Comparison of ENCODE assay signal across 27 cellular contexts in the genomic region with DNA sequence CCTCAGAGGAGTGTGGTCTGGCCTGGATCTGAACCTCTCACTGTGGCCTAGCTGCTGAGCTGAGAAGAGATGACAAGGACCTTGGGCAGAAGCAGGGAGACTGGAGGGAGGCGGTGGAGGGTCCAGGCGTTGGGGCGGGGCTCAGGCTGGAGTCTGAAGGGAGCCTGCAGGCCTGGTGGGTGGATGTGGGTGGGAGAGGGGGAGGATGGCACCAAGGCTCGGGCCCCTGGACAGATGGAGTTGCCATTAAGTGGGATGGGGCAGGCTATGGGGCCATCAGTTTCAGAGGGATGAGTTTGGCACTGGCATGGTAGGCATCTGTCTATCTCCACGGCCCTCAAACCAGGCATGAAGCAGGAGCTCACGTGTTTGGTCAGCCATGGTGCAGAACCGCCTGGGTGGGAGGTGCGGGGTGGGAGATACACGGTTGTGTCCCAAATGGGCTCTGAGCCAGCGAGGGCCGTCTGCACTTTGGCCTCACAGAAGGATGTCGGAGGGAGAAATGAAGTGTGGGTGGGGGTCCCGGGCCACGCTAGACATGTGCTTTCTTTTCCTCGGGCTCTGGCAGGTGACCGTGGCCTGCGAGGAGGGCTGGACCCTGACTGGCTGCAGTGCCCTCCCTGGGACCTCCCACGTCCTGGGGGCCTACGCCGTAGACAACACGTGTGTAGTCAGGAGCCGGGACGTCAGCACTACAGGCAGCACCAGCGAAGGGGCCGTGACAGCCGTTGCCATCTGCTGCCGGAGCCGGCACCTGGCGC. TPM values are rescaled to one million over a fixed set of nuclear protein-coding genes. Genes with fewer than 3 reads are reported as not detected.
A peak's percentile ranks its signal among the peaks of the same experiment; 100 is the strongest.
DNase-seq lines count a peak whose midpoint lies in the region; ATAC-seq and TF ChIP-seq lines count a peak whose summit lies in the region.
"Had no signal": no experiment of that assay in that cellular context is flagged by ENCODE, and none has a peak within 500 bp of the region (broad histone marks: within the 10 kb centered on the region; RNA-seq: fewer than 3 reads in every experiment).

No MANE protein-coding gene starts in this region.

- ATAC-seq in gastroesophageal sphincter, result no peak
- no peak for ATAC-seq in stimulated activated naive B cell treated with anti-CD40 and anti-IgM and Interleukin-4, amounts not matched to agents 10 μg/mL and 1 μg/mL and 100 μg/mL, for 72 hours (replicated peaks)
- no peak for ATAC-seq in HG02870 (IDR thresholded peaks at IDR 0.05; ENCODE audit: unreplicated experiment)
- no peak for ATAC-seq in effector memory CD8-positive, alpha-beta T cell (replicated peaks)
- ATAC-seq: activated naive CD4-positive, alpha-beta T cell treated with anti-CD3 and anti-CD28 coated beads, Interleukin-2, amount 50 U/mL, for 72 hours; CD8-positive, alpha-beta T cell; GM12878; left cardiac atrium had no signal

- DNase-seq in NCI-H1092 treated with DMSO at 0.1 percent for 48 hours (lab: John Stamatoyannopoulos, UW) (peak; percentile 49), NCI-H1092 (lab: John Stamatoyannopoulos, UW) (no peak), NCI-H2171 treated with DMSO at 0.1 percent for 48 hours (lab: John Stamatoyannopoulos, UW) (peak; percentile 86), foreskin melanocyte (no peak)
- DNase-seq in stimulated activated naive B cell treated with anti-CD40 and anti-IgM and Interleukin-4, amounts not matched to agents 10 μg/mL and 1 μg/mL and 100 μg/mL, for 72 hours, result no peak
- DNase-seq in effector memory CD8-positive, alpha-beta T cell, result no peak
- DNase-seq: activated CD4-positive, alpha-beta T cell treated with anti-CD3 and anti-CD28 coated beads, Interleukin-2, amount 10 ng/mL, durations not matched to agents 7 days and 5 days; CD8-positive, alpha-beta T cell; central memory CD4-positive, alpha-beta T cell; heart left ventricle; HFFc6; left cardiac atrium; mammary epithelial cell; NCI-H187; NCI-H774; psoas muscle; stimulated activated CD8-positive, alpha-beta memory T cell treated with anti-CD3 and anti-CD28 coated beads, Interleukin-4, amount 100 ng/mL, for 48 hours; T-helper 9 cell; trophoblast cell; WERI-Rb-1 had no signal

- no peaks in the 10 kb centered on the region for H3K27me3 Mint-ChIP-seq in stimulated activated naive B cell treated with anti-CD40 and anti-IgM and Interleukin-4, amounts not matched to agents 10 μg/mL and 1 μg/mL and 100 μg/mL, for 72 hours
- no peaks in the 10 kb centered on the region for H3K27me3 Mint-ChIP-seq in effector memory CD8-positive, alpha-beta T cell
- H3K27me3 Mint-ChIP-seq: activated CD4-positive, alpha-beta T cell treated with anti-CD3 and anti-CD28 coated beads, Interleukin-2, amount 10 ng/mL, durations not matched to agents 7 days and 5 days had no signal

- no peaks in the 10 kb centered on the region for H3K27me3 ChIP-seq in gastroesophageal sphincter
- H3K27me3 ChIP-seq: heart left ventricle had no signal

- peak overlapping the region in 3 of 4 donors; percentile 62 to 73 (median 72) for H3K27ac ChIP-seq in gastroesophageal sphincter
- H3K27ac ChIP-seq: 22Rv1, KMS-11, psoas muscle, WERI-Rb-1 had no signal

- H3K4me1 ChIP-seq in gastroesophageal sphincter, result peaks cover 0 to 67% (median 22%) of the 10 kb centered on the region in 3 donors

- whole genome bisulfite sequencing in gastroesophageal sphincter (ENCODE audit: low coverage in 1 of 2), 2 donors, result no CpG with 5 or more reads among the region's 29 CpGs

- no peak for TF ChIP-seq EP300 in gastroesophageal sphincter (IDR thresholded peaks at IDR 0.05)

- H3K36me3 Mint-ChIP-seq in stimulated activated naive B cell treated with anti-CD40 and anti-IgM and Interleukin-4, amounts not matched to agents 10 μg/mL and 1 μg/mL and 100 μg/mL, for 72 hours, result peaks cover 16 to 21% of the 10 kb centered on the region in 2 donors
- H3K36me3 Mint-ChIP-seq in effector memory CD8-positive, alpha-beta T cell (ENCODE audit: insufficient read depth), result peaks cover 15% of the 10 kb centered on the region

- H3K4me3 ChIP-seq in gastroesophageal sphincter, result no peak overlapping the region
- H3K4me3 ChIP-seq: GM12878, heart left ventricle, psoas muscle had no signal

- H3K36me3 ChIP-seq in gastroesophageal sphincter, result peaks cover 0 to 19% of the 10 kb centered on the region in 2 donors

- H3K27ac Mint-ChIP-seq in stimulated activated naive B cell treated with anti-CD40 and anti-IgM and Interleukin-4, amounts not matched to agents 10 μg/mL and 1 μg/mL and 100 μg/mL, for 72 hours, result peak overlapping the region; percentile 49
- H3K27ac Mint-ChIP-seq in effector memory CD8-positive, alpha-beta T cell, result peak overlapping the region in 1 of 2 donors; percentile 46
- H3K27ac Mint-ChIP-seq: activated CD4-positive, alpha-beta T cell treated with anti-CD3 and anti-CD28 coated beads, Interleukin-2, amount 10 ng/mL, durations not matched to agents 7 days and 5 days; activated naive CD4-positive, alpha-beta T cell treated with anti-CD3 and anti-CD28 coated beads, Interleukin-2, amount 50 U/mL, for 72 hours; CD8-positive, alpha-beta T cell; HFFc6 had no signal

- no peak overlapping the region for H3K4me3 Mint-ChIP-seq in stimulated activated naive B cell treated with anti-CD40 and anti-IgM and Interleukin-4, amounts not matched to agents 10 μg/mL and 1 μg/mL and 100 μg/mL, for 72 hours
- no peak overlapping the region for H3K4me3 Mint-ChIP-seq in effector memory CD8-positive, alpha-beta T cell
- H3K4me3 Mint-ChIP-seq: activated CD4-positive, alpha-beta T cell treated with anti-CD3 and anti-CD28 coated beads, Interleukin-2, amount 10 ng/mL, durations not matched to agents 7 days and 5 days; CD8-positive, alpha-beta T cell; HFFc6 had no signal

- no peaks in the 10 kb centered on the region for H3K4me1 Mint-ChIP-seq in stimulated activated naive B cell treated with anti-CD40 and anti-IgM and Interleukin-4, amounts not matched to agents 10 μg/mL and 1 μg/mL and 100 μg/mL, for 72 hours
- peaks cover 0 to 6% of the 10 kb centered on the region in 2 donors for H3K4me1 Mint-ChIP-seq in effector memory CD8-positive, alpha-beta T cell (ENCODE audit: low read depth in 2 of 2)

- H3K9me3 Mint-ChIP-seq in stimulated activated naive B cell treated with anti-CD40 and anti-IgM and Interleukin-4, amounts not matched to agents 10 μg/mL and 1 μg/mL and 100 μg/mL, for 72 hours, result no peaks in the 10 kb centered on the region
- no peaks in the 10 kb centered on the region for H3K9me3 Mint-ChIP-seq in effector memory CD8-positive, alpha-beta T cell
- H3K9me3 Mint-ChIP-seq: activated CD4-positive, alpha-beta T cell treated with anti-CD3 and anti-CD28 coated beads, Interleukin-2, amount 10 ng/mL, durations not matched to agents 7 days and 5 days; activated naive CD4-positive, alpha-beta T cell treated with anti-CD3 and anti-CD28 coated beads, Interleukin-2, amount 50 U/mL, for 72 hours; CD8-positive, alpha-beta T cell; HFFc6 had no signal

- TF ChIP-seq CTCF in gastroesophageal sphincter (IDR thresholded peaks at IDR 0.05), result no peak

- H3K9me3 ChIP-seq in gastroesophageal sphincter, result no peaks in the 10 kb centered on the region
- H3K9me3 ChIP-seq: heart left ventricle, psoas muscle had no signal

- TF ChIP-seq POLR2A in gastroesophageal sphincter (IDR thresholded peaks at IDR 0.05), result no peak

RNA-seq across cellular contexts. Expression of gene PCSK9, which starts 23.6 kb away (rescaled TPM):
- total RNA-seq in gastroesophageal sphincter, result under 1 TPM in 3 of 4 donors, not detected in 1; 0.13 to 0.64 (median 0.23) TPM
- total RNA-seq: activated CD4-positive, alpha-beta T cell treated with anti-CD3 and anti-CD28 coated beads, Interleukin-2, amount 10 ng/mL, durations not matched to agents 7 days and 5 days; activated naive CD4-positive, alpha-beta T cell treated with anti-CD3 and anti-CD28 coated beads, Interleukin-2, amount 50 U/mL, for 72 hours; CD8-positive, alpha-beta T cell; OCI-LY7; psoas muscle had no signal

Comparison
In these comparisons a context has a peak if more than half of its experiments do, and no peak if none do; other contexts are left out.
1. DNase-seq: peak in NCI-H1092 treated with DMSO at 0.1 percent for 48 hours (single experiment) and NCI-H2171 treated with DMSO at 0.1 percent for 48 hours (single experiment); none in NCI-H1092 (single experiment), stimulated activated naive B cell treated with anti-CD40 and anti-IgM and Interleukin-4, amounts not matched to agents 10 μg/mL and 1 μg/mL and 100 μg/mL, for 72 hours (single experiment), foreskin melanocyte (single experiment) and effector memory CD8-positive, alpha-beta T cell (0 of 3).